ENCODE assay signal across 30 cellular contexts in genomic region chr2:30084915-30085314, GRCh38.
"Had no signal": no experiment of that assay in that cellular context is flagged by ENCODE, and none has a peak within 500 bp of the region (broad histone marks: within the 10 kb centered on the region; RNA-seq: fewer than 3 reads in every experiment).

No MANE protein-coding gene starts in this region.

- FAIRE-seq: astrocyte, colon had no signal

- ATAC-seq: activated CD4-positive, alpha-beta T cell treated with anti-CD3 and anti-CD28 coated beads for 36 hours; activated CD8-positive, alpha-beta T cell treated with anti-CD3 and anti-CD28 coated beads, Interleukin-2, amount 10 ng/mL, durations not matched to agents 7 days and 5 days; activated T-cell treated with anti-CD3 and anti-CD28 coated beads, Interleukin-2, amount 50 U/mL, for 4 hours; activated T-helper 17 cell treated with anti-CD3 and anti-CD28 coated beads, Interleukin-2, amount 50 U/mL, for 72 hours; effector memory CD8-positive, alpha-beta T cell; foreskin keratinocyte; gastrocnemius medialis; heart left ventricle; T-helper 17 cell had no signal

- H3K4me3 ChIP-seq: esophagus muscularis mucosa, gastrocnemius medialis, heart left ventricle had no signal

- H3K9me3 ChIP-seq: esophagus muscularis mucosa, gastrocnemius medialis, heart left ventricle had no signal

- H3K27me3 ChIP-seq: brain microvascular endothelial cell, gastrocnemius medialis had no signal

- H3K27ac ChIP-seq: brain microvascular endothelial cell, esophagus muscularis mucosa, foreskin keratinocyte, gastrocnemius medialis, heart left ventricle had no signal

- H3K4me1 ChIP-seq: esophagus muscularis mucosa, foreskin keratinocyte, gastrocnemius medialis, heart left ventricle had no signal

- H3K36me3 ChIP-seq: brain microvascular endothelial cell, esophagus muscularis mucosa, gastrocnemius medialis, heart left ventricle had no signal

- DNase-seq: activated CD4-positive, alpha-beta memory T cell treated with anti-CD3 and anti-CD28 coated beads for 36 hours; activated CD4-positive, alpha-beta T cell treated with anti-CD3 and anti-CD28 coated beads for 36 hours; activated CD4-positive, alpha-beta T cell treated with anti-CD3 and anti-CD28 coated beads, Interleukin-2, amount 10 ng/mL, durations not matched to agents 24 days and 14 days; activated CD4-positive, CD25-positive, alpha-beta regulatory T cell; activated CD4-positive, CD25-positive, alpha-beta regulatory T cell treated with anti-CD3 and anti-CD28 coated beads, Interleukin-2, amount 50 U/mL, for 72 hours; activated CD8-positive, alpha-beta T cell treated with anti-CD3 and anti-CD28 coated beads, Interleukin-2, amount 10 ng/mL, durations not matched to agents 7 days and 5 days; activated effector memory CD4-positive, alpha-beta T cell treated with Interleukin-2 at 50 U/mL for 16 hours; activated gamma-delta T cell treated with Interleukin-2 at 50 U/mL for 16 hours; activated naive CD4-positive, alpha-beta T cell treated with anti-CD3 and anti-CD28 coated beads, Interleukin-2, amount 50 U/mL, for 16 hours; activated naive CD4-positive, alpha-beta T cell treated with Interleukin-2 at 50 U/mL for 16 hours; activated T-cell treated with anti-CD3 and anti-CD28 coated beads, Interleukin-2, amount 50 U/mL, for 4 hours; amniotic stem cell; anterior cingulate cortex; brain microvascular endothelial cell; caudate nucleus; cortex of kidney; dermis blood vessel endothelial cell; effector CD4-positive, alpha-beta T cell; effector memory CD8-positive, alpha-beta T cell; erythroblast; foreskin keratinocyte; gastrocnemius medialis; glutamatergic neuron; heart left ventricle; T-helper 1 cell; T-helper 17 cell had no signal
